In the genomic region with DNA sequence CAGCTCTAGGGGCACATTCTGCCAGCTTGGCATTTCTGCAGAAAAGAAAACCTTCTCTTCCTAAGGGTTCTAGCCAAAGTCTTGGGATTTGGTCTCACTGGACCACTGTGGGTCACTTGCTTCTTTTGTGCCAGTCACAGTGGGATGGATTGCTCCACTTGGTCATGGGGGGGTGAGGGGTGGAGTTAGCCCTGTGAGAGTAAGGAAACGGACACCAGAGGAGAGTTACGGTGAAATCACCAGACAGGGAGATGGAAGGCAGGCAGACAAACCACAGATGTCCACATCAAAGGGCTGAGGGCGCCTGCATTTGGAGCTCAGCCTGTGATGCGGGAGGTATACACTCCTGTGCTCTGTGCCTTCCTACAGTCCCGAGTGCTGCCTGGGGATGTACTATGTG, we compare ENCODE assay signal across 17 cellular contexts. TPM values are rescaled to one million over a fixed set of nuclear protein-coding genes. Genes with fewer than 3 reads are reported as not detected.
DNase-seq lines count a peak whose midpoint lies in the region; ATAC-seq and TF ChIP-seq lines count a peak whose summit lies in the region.
"Had no signal": no experiment of that assay in that cellular context is flagged by ENCODE, and none has a peak within 500 bp of the region (broad histone marks: within the 10 kb centered on the region; RNA-seq: fewer than 3 reads in every experiment).

No MANE protein-coding gene starts in this region.

- no peak overlapping the region for H3K4me3 Mint-ChIP-seq in CD8-positive, alpha-beta memory T cell

- H3K36me3 ChIP-seq in HEK293 (ENCODE audit: control insufficient read depth in 2 of 2, insufficient read depth in 1 of 2, low read length in 2 of 2): no peaks in the 10 kb centered on the region
- H3K36me3 ChIP-seq in stomach smooth muscle (ENCODE audit: control insufficient read depth in 2 of 2, insufficient read depth in 2 of 2, low read length in 2 of 2): no peaks in the 10 kb centered on the region
- H3K36me3 ChIP-seq in CD8-positive, alpha-beta memory T cell (ENCODE audit: insufficient read depth, low read length): no peaks in the 10 kb centered on the region
- H3K36me3 ChIP-seq: MG63, SJCRH30 had no signal

- no peak for ATAC-seq in GM21447 (IDR thresholded peaks at IDR 0.05; ENCODE audit: unreplicated experiment)

- H3K27me3 ChIP-seq in stomach smooth muscle (ENCODE audit: control insufficient read depth in 1 of 2, insufficient read depth in 2 of 2, low read length in 2 of 2): no peaks in the 10 kb centered on the region
- H3K27me3 ChIP-seq in CD8-positive, alpha-beta memory T cell (ENCODE audit: insufficient read depth, low read length, poor library complexity, severe bottlenecking): no peaks in the 10 kb centered on the region
- H3K27me3 ChIP-seq: MG63, SJCRH30 had no signal

- no peak overlapping the region for H3K9ac ChIP-seq in stomach smooth muscle (ENCODE audit: low read length in 2 of 2)
- H3K9ac ChIP-seq: KMS-11 had no signal

- peaks cover 0 to 1% (median 0%) of the 10 kb centered on the region in 3 donors for H3K4me1 Mint-ChIP-seq in CD8-positive, alpha-beta memory T cell

- peaks cover 2 to 23% (median 4%) of the 10 kb centered on the region in 3 donors for H3K36me3 Mint-ChIP-seq in CD8-positive, alpha-beta memory T cell

- DNase-seq in amniotic epithelial cell (ENCODE audit: low read depth) (peak; percentile 27), medulla oblongata (ENCODE audit: extremely low spot score) (peak; percentile 84), NCI-H510A treated with DMSO at 0.1 percent for 48 hours (lab: John Stamatoyannopoulos, UW) (no peak)
- no peak for DNase-seq in CD8-positive, alpha-beta memory T cell
- DNase-seq: MG63, NCI-H1105, NCI-H187, NCI-H446 treated with DMSO at 0.1 percent for 48 hours, NCI-H82, SJCRH30 had no signal

- H3K27ac ChIP-seq in HEK293 (ENCODE audit: extremely low read depth, low read depth, low read length) (no peak overlapping the region), stomach smooth muscle (ENCODE audit: low read length) (peak overlapping the region; percentile 49)
- no peak overlapping the region for H3K27ac ChIP-seq in CD8-positive, alpha-beta memory T cell (ENCODE audit: low read depth, low read length)
- H3K27ac ChIP-seq: KMS-11, SJCRH30 had no signal

- H3K27ac Mint-ChIP-seq in CD8-positive, alpha-beta memory T cell: no peak overlapping the region

- CTCF ChIA-PET in HEK293 (lab: Yijun Ruan, JAX): interaction anchor here (0.7 to 3.8 kb wide), 2 partner anchors 14 to 210 kb away, joined by 3 to 19 read pairs; no protein-coding TSS in a partner anchor
- CTCF ChIA-PET in CD8-positive, alpha-beta memory T cell (lab: Charles Lee): interaction anchor here (0.9 kb wide), 1 partner anchor 34 kb away, joined by 4 read pairs; no protein-coding TSS in a partner anchor

- H3K4me1 ChIP-seq in HEK293 (ENCODE audit: control insufficient read depth, insufficient read depth, low read length) (no peaks in the 10 kb centered on the region), stomach smooth muscle (ENCODE audit: control insufficient read depth, insufficient read depth, low read length) (peaks cover 20% of the 10 kb centered on the region)
- H3K4me1 ChIP-seq in CD8-positive, alpha-beta memory T cell (ENCODE audit: insufficient read depth, low read length): no peaks in the 10 kb centered on the region
- H3K4me1 ChIP-seq: SJCRH30 had no signal

- peaks cover 11 to 24% (median 19%) of the 10 kb centered on the region in 5 donors for H3K9me3 Mint-ChIP-seq in CD8-positive, alpha-beta memory T cell

- peaks cover 3 to 5% of the 10 kb centered on the region in 2 donors for H3K27me3 Mint-ChIP-seq in CD8-positive, alpha-beta memory T cell

- TF ChIP-seq CTCF in HEK293 (tag by site-specific recombination; IDR thresholded peaks at IDR 0.05): no peak

- H3K9me3 ChIP-seq in HEK293 (ENCODE audit: control insufficient read depth, insufficient read depth, low read depth, low read length) (no peaks in the 10 kb centered on the region), stomach smooth muscle (ENCODE audit: control insufficient read depth in 2 of 2, low read length in 2 of 2) (no peaks in the 10 kb centered on the region)
- H3K9me3 ChIP-seq in CD8-positive, alpha-beta memory T cell (ENCODE audit: low read length): no peaks in the 10 kb centered on the region
- H3K9me3 ChIP-seq: SJCRH30 had no signal

- POLR2A ChIA-PET in HEK293 (lab: Yijun Ruan, JAX): no interaction called here
- POLR2A ChIA-PET in CD8-positive, alpha-beta memory T cell (lab: Charles Lee): no interaction called here

- no peak overlapping the region for H3K4me3 ChIP-seq in HEK293 (ENCODE audit: low read depth, low read length)
- H3K4me3 ChIP-seq in stomach smooth muscle (ENCODE audit: low read length in 2 of 2): peak overlapping the region in 1 of 2 donors; percentile 16
- H3K4me3 ChIP-seq in CD8-positive, alpha-beta memory T cell (ENCODE audit: low read length): no peak overlapping the region
- H3K4me3 ChIP-seq: MG63, SJCRH30 had no signal

TF ChIP-seq in HEK293, 187 proteins besides CTCF, POLR2A, EP300 and RAD21:
- TF ChIP-seq, protein P1, sequence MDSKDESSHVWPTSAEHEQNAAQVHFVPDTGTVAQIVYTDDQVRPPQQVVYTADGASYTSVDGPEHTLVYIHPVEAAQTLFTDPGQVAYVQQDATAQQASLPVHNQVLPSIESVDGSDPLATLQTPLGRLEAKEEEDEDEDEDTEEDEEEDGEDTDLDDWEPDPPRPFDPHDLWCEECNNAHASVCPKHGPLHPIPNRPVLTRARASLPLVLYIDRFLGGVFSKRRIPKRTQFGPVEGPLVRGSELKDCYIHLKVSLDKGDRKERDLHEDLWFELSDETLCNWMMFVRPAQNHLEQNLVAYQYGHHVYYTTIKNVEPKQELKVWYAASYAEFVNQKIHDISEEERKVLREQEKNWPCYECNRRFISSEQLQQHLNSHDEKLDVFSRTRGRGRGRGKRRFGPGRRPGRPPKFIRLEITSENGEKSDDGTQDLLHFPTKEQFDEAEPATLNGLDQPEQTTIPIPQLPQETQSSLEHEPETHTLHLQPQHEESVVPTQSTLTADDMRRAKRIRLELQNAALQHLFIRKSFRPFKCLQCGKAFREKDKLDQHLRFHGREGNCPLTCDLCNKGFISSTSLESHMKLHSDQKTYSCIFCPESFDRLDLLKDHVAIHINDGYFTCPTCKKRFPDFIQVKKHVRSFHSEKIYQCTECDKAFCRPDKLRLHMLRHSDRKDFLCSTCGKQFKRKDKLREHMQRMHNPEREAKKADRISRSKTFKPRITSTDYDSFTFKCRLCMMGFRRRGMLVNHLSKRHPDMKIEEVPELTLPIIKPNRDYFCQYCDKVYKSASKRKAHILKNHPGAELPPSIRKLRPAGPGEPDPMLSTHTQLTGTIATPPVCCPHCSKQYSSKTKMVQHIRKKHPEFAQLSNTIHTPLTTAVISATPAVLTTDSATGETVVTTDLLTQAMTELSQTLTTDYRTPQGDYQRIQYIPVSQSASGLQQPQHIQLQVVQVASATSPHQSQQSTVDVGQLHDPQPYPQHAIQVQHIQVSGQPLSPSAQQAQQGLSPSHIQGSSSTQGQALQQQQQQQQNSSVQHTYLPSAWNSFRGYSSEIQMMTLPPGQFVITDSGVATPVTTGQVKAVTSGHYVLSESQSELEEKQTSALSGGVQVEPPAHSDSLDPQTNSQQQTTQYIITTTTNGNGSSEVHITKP (tag by site-specific recombination; IDR thresholded peaks at IDR 0.05): peak; percentile 98
- no peak for TF ChIP-seq MZF1 (tag by site-specific recombination; IDR thresholded peaks at IDR 0.05; ENCODE audit: borderline replicate concordance)
- TF ChIP-seq ZSCAN16 (tag by site-specific recombination; IDR thresholded peaks at IDR 0.05): no peak
- no peak for TF ChIP-seq MYNN (tag by site-specific recombination; IDR thresholded peaks at IDR 0.05; ENCODE audit: borderline replicate concordance)
- TF ChIP-seq ZNF37A (tag by site-specific recombination; IDR thresholded peaks at IDR 0.05): no peak
- no peak for TF ChIP-seq ZNF580 (tag by site-specific recombination; IDR thresholded peaks at IDR 0.05)

RNA-seq across cellular contexts. Expression of gene SGSM1, which starts 10.8 kb away (rescaled TPM):
- total RNA-seq in CD8-positive, alpha-beta memory T cell: under 1 TPM; 0.09 to 0.31 TPM
- 0.28 TPM for polyA plus RNA-seq in CD8-positive, alpha-beta memory T cell
- total RNA-seq: Daoy, SJCRH30 had no signal
- polyA plus RNA-seq: AG04450, BJ had no signal

RNA-seq across cellular contexts. Expression of gene PIWIL3, which starts 42.3 kb away (rescaled TPM):
- not detected for total RNA-seq in CD8-positive, alpha-beta memory T cell
- not detected for polyA plus RNA-seq in CD8-positive, alpha-beta memory T cell
- total RNA-seq: Daoy had no signal
- polyA plus RNA-seq: BJ had no signal

Comparison
In these comparisons a context has a peak if more than half of its experiments do, and no peak if none do; other contexts are left out.
1. DNase-seq: peak in amniotic epithelial cell (single experiment) and medulla oblongata (single experiment); none in CD8-positive, alpha-beta memory T cell (0 of 5) and NCI-H510A treated with DMSO at 0.1 percent for 48 hours (single experiment).